In the genomic region with DNA sequence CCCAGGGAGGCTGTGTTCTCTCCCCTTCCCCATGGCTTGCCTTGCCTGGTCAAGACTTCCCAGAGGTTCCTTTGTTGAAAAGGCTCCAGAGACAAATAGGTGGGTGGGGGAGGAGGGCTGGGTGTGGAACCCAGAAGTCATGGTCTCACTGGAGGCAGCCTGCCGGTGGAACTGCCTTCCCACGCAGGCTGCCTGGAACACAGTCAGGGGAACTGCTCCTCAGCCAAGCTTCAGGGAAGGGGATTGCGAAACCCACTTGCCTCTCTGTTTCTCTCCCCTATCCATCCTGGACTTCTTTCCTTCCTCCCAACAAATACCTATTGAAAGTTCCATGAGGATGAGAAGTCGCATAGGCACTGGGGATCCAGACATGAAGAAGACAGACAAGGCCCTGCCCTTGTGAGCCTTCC, we compare ENCODE assay signal across 18 cellular contexts. TPM values are rescaled to one million over a fixed set of nuclear protein-coding genes. Genes with fewer than 3 reads are reported as not detected.
DNase-seq lines count a peak whose midpoint lies in the region; ATAC-seq, FAIRE-seq and TF ChIP-seq lines count a peak whose summit lies in the region.
"Had no signal": no experiment of that assay in that cellular context is flagged by ENCODE, and none has a peak within 500 bp of the region (broad histone marks: within the 10 kb centered on the region; RNA-seq: fewer than 3 reads in every experiment).

No MANE protein-coding gene starts in this region.

- H2AK5ac ChIP-seq in mesendoderm (ENCODE audit: low read length), result no peak overlapping the region

- no peak overlapping the region for H3K18ac ChIP-seq in mesendoderm (ENCODE audit: low read length)

- H3K9ac ChIP-seq in mesendoderm (ENCODE audit: low read length), result no peak overlapping the region
- H3K9ac ChIP-seq: parathyroid adenoma had no signal

- no peak overlapping the region for H3K4me2 ChIP-seq in mesendoderm (ENCODE audit: low read length)

- no peak for FAIRE-seq in pancreas (lab: Jason Lieb, UNC)
- FAIRE-seq: TTC549 had no signal

- no peak overlapping the region for H3K56ac ChIP-seq in mesendoderm (ENCODE audit: low read length)

- no peaks in the 10 kb centered on the region for H3K27me3 ChIP-seq in pancreas
- no peaks in the 10 kb centered on the region for H3K27me3 ChIP-seq in mesendoderm (ENCODE audit: insufficient read depth, low read length, poor library complexity)

- in situ Hi-C loops in ACHN (cut with HindIII; ENCODE audit: low pct_ligation_motif_present, low pct_unique_long_range_greater_than_20kb, low sequenced_read_pairs), result no loop called here

- intact Hi-C loops in pancreas (cut with DNase I), result no loop called here

- no peak overlapping the region for H3K4ac ChIP-seq in mesendoderm (ENCODE audit: low read depth, low read length)

- H2BK5ac ChIP-seq in mesendoderm (ENCODE audit: low read length), result no peak overlapping the region

- no peak overlapping the region for H3K23ac ChIP-seq in mesendoderm (ENCODE audit: low read length)

- H3K4me1 ChIP-seq in pancreas (no peaks in the 10 kb centered on the region), mesendoderm (ENCODE audit: control insufficient read depth, low read depth, low read length) (no peaks in the 10 kb centered on the region)
- H3K4me1 ChIP-seq: parathyroid adenoma had no signal

- H2BK15ac ChIP-seq in mesendoderm (replicated peaks; ENCODE audit: low read depth), result no peak overlapping the region

- peak in 3 of 4 donors; percentile 28 to 59 (median 53) for ATAC-seq in pancreas

- H3K79me2 ChIP-seq in mesendoderm (ENCODE audit: control insufficient read depth, insufficient read depth, low read length), result no peaks in the 10 kb centered on the region
- H3K79me2 ChIP-seq: parathyroid adenoma had no signal

- no peaks in the 10 kb centered on the region for H3K79me1 ChIP-seq in mesendoderm (ENCODE audit: low read length)

- 46 to 64% methylated on average over 4 of the region's 4 CpGs for WGBS in pancreas, 2 donors
- WGBS in mesendoderm (ENCODE audit: extremely low coverage, insufficient coverage, low lambda C conversion rate), result no CpG with 5 or more reads among the region's 4 CpGs

- no peak overlapping the region for H2BK120ac ChIP-seq in mesendoderm (ENCODE audit: low read depth, low read length)

- H4K8ac ChIP-seq in mesendoderm (ENCODE audit: low read depth, low read length), result no peak overlapping the region

- H3K27ac ChIP-seq in pancreas, result no peak overlapping the region
- H3K27ac ChIP-seq in mesendoderm (ENCODE audit: low read depth, low read length), result no peak overlapping the region
- H3K27ac ChIP-seq: parathyroid adenoma had no signal

- H4K5ac ChIP-seq in mesendoderm (ENCODE audit: low read length), result no peak overlapping the region

- no peak overlapping the region for H3K4me3 ChIP-seq in foreskin fibroblast (ENCODE audit: low read depth in 1 of 2, low read length in 2 of 2)
- no peak overlapping the region for H3K4me3 ChIP-seq in pancreas
- no peak overlapping the region for H3K4me3 ChIP-seq in mesendoderm (ENCODE audit: low read length)

- TF ChIP-seq CTCF in foreskin fibroblast (IDR thresholded peaks at IDR 0.05; ENCODE audit: low read depth, low read length), result no peak
- no peak for TF ChIP-seq CTCF in pancreas (IDR thresholded peaks at IDR 0.05)

- H3K9me3 ChIP-seq in pancreas, result no peaks in the 10 kb centered on the region

- no peaks in the 10 kb centered on the region for H3K36me3 ChIP-seq in pancreas
- no peaks in the 10 kb centered on the region for H3K36me3 ChIP-seq in mesendoderm (ENCODE audit: control insufficient read depth, insufficient read depth, low read length)

- DNase-seq in CD1c-positive myeloid dendritic cell (ENCODE audit: extremely low spot score), result peak; percentile 88
- peak; percentile 5 for DNase-seq in RPMI7951 (ENCODE audit: low read depth)
- peak; percentile 22 to 30 for DNase-seq in foreskin fibroblast
- DNase-seq in pancreas, result no peak
- DNase-seq in NCI-H2196 (lab: John Stamatoyannopoulos, UW; ENCODE audit: unreplicated experiment), result no peak
- no peak for DNase-seq in cerebellum (ENCODE audit: low spot score)
- DNase-seq in mesendoderm, result no peak
- DNase-seq in ACHN, result no peak
- DNase-seq: activated gamma-delta T cell treated with Interleukin-2 at 50 U/mL for 16 hours; caudate nucleus; CD4-positive, CD25-positive, alpha-beta regulatory T cell; midbrain; SHP77; stimulated activated CD4-positive, alpha-beta T cell treated with anti-CD3 and anti-CD28 coated beads, Interleukin-4, amount 100 ng/mL, for 1 hour; stimulated activated naive CD4-positive, alpha-beta T cell treated with Interleukin-2 at 50 U/mL for 16 hours had no signal

RNA-seq across cellular contexts. Expression of gene MARCO, which starts 31.6 kb away (rescaled TPM):
- not detected in 2 replicates for total RNA-seq in RPMI7951 (2014; rRNA removed; shearing (Covaris generic))
- total RNA-seq in pancreas (1 to 10 TPM in 3 of 6 donors, under 1 TPM in 2, not detected in 1; 0.08 to 3.6 (median 1.2) TPM), cerebellum (0.36 TPM)
- polyA plus RNA-seq in pancreas, result under 1 TPM; 0.19 to 0.80 TPM
- not detected for polyA plus RNA-seq in mesendoderm (2013, experiment 1 of 2)
- polyA plus RNA-seq in mesendoderm (2013, experiment 2 of 2), result not detected
- total RNA-seq: CD4-positive, CD25-positive, alpha-beta regulatory T cell; M059J had no signal
- polyA plus RNA-seq: CD4-positive, CD25-positive, alpha-beta regulatory T cell had no signal

Comparison
In these comparisons a context has a peak if more than half of its experiments do, and no peak if none do; other contexts are left out.
1. DNase-seq: peak in CD1c-positive myeloid dendritic cell (single experiment), RPMI7951 (single experiment) and foreskin fibroblast (2 of 2); none in pancreas (0 of 6), NCI-H2196 (single experiment), cerebellum (single experiment), mesendoderm (single experiment) and ACHN (single experiment).